1 cellular context compared by ENCODE assay signal in genomic region chr5:56908942-56909293, GRCh38.
TF ChIP-seq lines count a peak whose summit lies in the region.

No MANE protein-coding gene starts in this region.

TF ChIP-seq in GM12878, 131 proteins besides CTCF, POLR2A, EP300 and RAD21 (continued from another document):
- TF ChIP-seq, protein P1, sequence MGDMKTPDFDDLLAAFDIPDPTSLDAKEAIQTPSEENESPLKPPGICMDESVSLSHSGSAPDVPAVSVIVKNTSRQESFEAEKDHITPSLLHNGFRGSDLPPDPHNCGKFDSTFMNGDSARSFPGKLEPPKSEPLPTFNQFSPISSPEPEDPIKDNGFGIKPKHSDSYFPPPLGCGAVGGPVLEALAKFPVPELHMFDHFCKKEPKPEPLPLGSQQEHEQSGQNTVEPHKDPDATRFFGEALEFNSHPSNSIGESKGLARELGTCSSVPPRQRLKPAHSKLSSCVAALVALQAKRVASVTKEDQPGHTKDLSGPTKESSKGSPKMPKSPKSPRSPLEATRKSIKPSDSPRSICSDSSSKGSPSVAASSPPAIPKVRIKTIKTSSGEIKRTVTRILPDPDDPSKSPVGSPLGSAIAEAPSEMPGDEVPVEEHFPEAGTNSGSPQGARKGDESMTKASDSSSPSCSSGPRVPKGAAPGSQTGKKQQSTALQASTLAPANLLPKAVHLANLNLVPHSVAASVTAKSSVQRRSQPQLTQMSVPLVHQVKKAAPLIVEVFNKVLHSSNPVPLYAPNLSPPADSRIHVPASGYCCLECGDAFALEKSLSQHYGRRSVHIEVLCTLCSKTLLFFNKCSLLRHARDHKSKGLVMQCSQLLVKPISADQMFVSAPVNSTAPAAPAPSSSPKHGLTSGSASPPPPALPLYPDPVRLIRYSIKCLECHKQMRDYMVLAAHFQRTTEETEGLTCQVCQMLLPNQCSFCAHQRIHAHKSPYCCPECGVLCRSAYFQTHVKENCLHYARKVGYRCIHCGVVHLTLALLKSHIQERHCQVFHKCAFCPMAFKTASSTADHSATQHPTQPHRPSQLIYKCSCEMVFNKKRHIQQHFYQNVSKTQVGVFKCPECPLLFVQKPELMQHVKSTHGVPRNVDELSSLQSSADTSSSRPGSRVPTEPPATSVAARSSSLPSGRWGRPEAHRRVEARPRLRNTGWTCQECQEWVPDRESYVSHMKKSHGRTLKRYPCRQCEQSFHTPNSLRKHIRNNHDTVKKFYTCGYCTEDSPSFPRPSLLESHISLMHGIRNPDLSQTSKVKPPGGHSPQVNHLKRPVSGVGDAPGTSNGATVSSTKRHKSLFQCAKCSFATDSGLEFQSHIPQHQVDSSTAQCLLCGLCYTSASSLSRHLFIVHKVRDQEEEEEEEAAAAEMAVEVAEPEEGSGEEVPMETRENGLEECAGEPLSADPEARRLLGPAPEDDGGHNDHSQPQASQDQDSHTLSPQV (IDR thresholded peaks at IDR 0.05), result no peak
- TF ChIP-seq MTA2 (IDR thresholded peaks at IDR 0.05; ENCODE audit: low read depth) (no peak), BCL3 (IDR thresholded peaks at IDR 0.05; ENCODE audit: borderline replicate concordance, insufficient read depth, low read depth, low read length, poor library complexity, severe bottlenecking) (no peak), HDGF (IDR thresholded peaks at IDR 0.05) (0 out of 2 replicates have a peak, but pooled peaks have one; percentile 36), TAF1 (IDR thresholded peaks at IDR 0.05; ENCODE audit: borderline replicate concordance, low read depth, low read length) (0 out of 2 replicates have a peak, but pooled peaks have one; percentile 15), SREBF2 (IDR thresholded peaks at IDR 0.05; ENCODE audit: low read length) (no peak), BCLAF1 (IDR thresholded peaks at IDR 0.05) (no peak)
TF ChIP-seq in GM12878: peak in this region for 3.
